ENCODE assay signal across 27 cellular contexts in the genomic region with DNA sequence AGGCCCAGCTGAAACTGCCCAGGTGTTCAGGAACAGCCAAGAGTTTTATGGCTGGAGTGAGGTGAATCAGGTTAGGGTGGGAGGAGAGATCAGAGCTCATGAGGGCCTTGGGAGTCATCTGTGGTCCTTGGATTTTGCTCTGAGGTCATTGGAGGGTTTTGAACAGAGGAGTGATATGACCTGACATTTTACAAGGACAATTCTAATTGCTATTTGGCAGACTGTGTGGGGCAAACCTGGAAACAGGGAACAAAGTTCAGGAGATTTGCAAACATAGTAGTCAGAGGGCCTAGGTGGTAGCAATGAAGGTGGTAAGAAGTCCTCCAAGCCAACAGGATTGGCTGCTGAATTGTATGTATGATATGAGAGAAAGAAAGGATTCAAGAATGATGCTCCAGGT. TPM values are rescaled to one million over a fixed set of nuclear protein-coding genes. Genes with fewer than 3 reads are reported as not detected.
DNase-seq lines count a peak whose midpoint lies in the region; ATAC-seq and TF ChIP-seq lines count a peak whose summit lies in the region.
"Had no signal": no experiment of that assay in that cellular context is flagged by ENCODE, and none has a peak within 500 bp of the region (broad histone marks: within the 10 kb centered on the region; RNA-seq: fewer than 3 reads in every experiment).

No MANE protein-coding gene starts in this region.

- ATAC-seq in central memory CD8-positive, alpha-beta T cell (replicated peaks; ENCODE audit: extremely low read depth, poor library complexity, severe bottlenecking) = no peak
- peak; percentile 68 to 88 (median 81) for ATAC-seq in right lobe of liver
- ATAC-seq in stimulated activated memory B cell treated with anti-CD40 and anti-IgM and Interleukin-4, amounts not matched to agents 10 μg/mL and 1 μg/mL and 100 μg/mL, for 72 hours = no peak
- ATAC-seq: A549; CD8-positive, alpha-beta T cell; PC-3; SK-N-SH treated with all-trans-retinoic acid at 6 μM for 48 hours had no signal

- H3K4me3 Mint-ChIP-seq in central memory CD8-positive, alpha-beta T cell = no peak overlapping the region
- no peak overlapping the region for H3K4me3 Mint-ChIP-seq in endodermal cell
- no peak overlapping the region for H3K4me3 Mint-ChIP-seq in stimulated activated memory B cell treated with anti-CD40 and anti-IgM and Interleukin-4, amounts not matched to agents 10 μg/mL and 1 μg/mL and 100 μg/mL, for 72 hours
- H3K4me3 Mint-ChIP-seq: CD8-positive, alpha-beta T cell had no signal

- H3K27me3 Mint-ChIP-seq in central memory CD8-positive, alpha-beta T cell = peaks cover 40% of the 10 kb centered on the region
- peaks cover 7% of the 10 kb centered on the region for H3K27me3 Mint-ChIP-seq in endodermal cell (ENCODE audit: insufficient read depth)
- H3K27me3 Mint-ChIP-seq in stimulated activated memory B cell treated with anti-CD40 and anti-IgM and Interleukin-4, amounts not matched to agents 10 μg/mL and 1 μg/mL and 100 μg/mL, for 72 hours = peaks cover 19% of the 10 kb centered on the region

- TF ChIP-seq POLR2A in right lobe of liver (IDR thresholded peaks at IDR 0.05) = no peak

- peaks cover 5% of the 10 kb centered on the region for H3K4me1 ChIP-seq in endodermal cell (ENCODE audit: control insufficient read depth, insufficient read depth, low read length)
- H3K4me1 ChIP-seq in right lobe of liver = peaks cover 0 to 13% (median 3%) of the 10 kb centered on the region in 4 donors

- H3K4me1 Mint-ChIP-seq in central memory CD8-positive, alpha-beta T cell = no peaks in the 10 kb centered on the region
- H3K4me1 Mint-ChIP-seq in endodermal cell = peaks cover 42% of the 10 kb centered on the region
- peaks cover 40% of the 10 kb centered on the region for H3K4me1 Mint-ChIP-seq in stimulated activated memory B cell treated with anti-CD40 and anti-IgM and Interleukin-4, amounts not matched to agents 10 μg/mL and 1 μg/mL and 100 μg/mL, for 72 hours

- TF ChIP-seq CTCF in endodermal cell (conservative IDR thresholded peaks at IDR 0.05) = no peak
- TF ChIP-seq CTCF in right lobe of liver (IDR thresholded peaks at IDR 0.05) = no peak

- H3K9me3 Mint-ChIP-seq in central memory CD8-positive, alpha-beta T cell = no peaks in the 10 kb centered on the region
- H3K9me3 Mint-ChIP-seq in endodermal cell = peaks cover 2% of the 10 kb centered on the region
- H3K9me3 Mint-ChIP-seq in stimulated activated memory B cell treated with anti-CD40 and anti-IgM and Interleukin-4, amounts not matched to agents 10 μg/mL and 1 μg/mL and 100 μg/mL, for 72 hours = peaks cover 2% of the 10 kb centered on the region
- H3K9me3 Mint-ChIP-seq: CD8-positive, alpha-beta T cell had no signal

- H3K4me3 ChIP-seq in endodermal cell (ENCODE audit: low read length) (no peak overlapping the region), right lobe of liver (no peak overlapping the region)
- H3K4me3 ChIP-seq: A549 had no signal

- H3K27ac ChIP-seq in endodermal cell (ENCODE audit: low read depth, low read length) (no peak overlapping the region), right lobe of liver (no peak overlapping the region)
- H3K27ac ChIP-seq: A549, C4-2B had no signal

- no peaks in the 10 kb centered on the region for H3K36me3 Mint-ChIP-seq in central memory CD8-positive, alpha-beta T cell (ENCODE audit: insufficient read depth)
- no peaks in the 10 kb centered on the region for H3K36me3 Mint-ChIP-seq in endodermal cell (ENCODE audit: low read depth)
- no peaks in the 10 kb centered on the region for H3K36me3 Mint-ChIP-seq in stimulated activated memory B cell treated with anti-CD40 and anti-IgM and Interleukin-4, amounts not matched to agents 10 μg/mL and 1 μg/mL and 100 μg/mL, for 72 hours
- H3K36me3 Mint-ChIP-seq: CD8-positive, alpha-beta T cell had no signal

- H3K27ac Mint-ChIP-seq in central memory CD8-positive, alpha-beta T cell (ENCODE audit: low read depth) = peak overlapping the region; percentile 39
- H3K27ac Mint-ChIP-seq in endodermal cell = no peak overlapping the region
- peak overlapping the region; percentile 32 for H3K27ac Mint-ChIP-seq in stimulated activated memory B cell treated with anti-CD40 and anti-IgM and Interleukin-4, amounts not matched to agents 10 μg/mL and 1 μg/mL and 100 μg/mL, for 72 hours
- H3K27ac Mint-ChIP-seq: CD8-positive, alpha-beta T cell had no signal

- H3K27me3 ChIP-seq in endodermal cell (ENCODE audit: control insufficient read depth, insufficient read depth, low read length, poor library complexity, severe bottlenecking) = no peaks in the 10 kb centered on the region
- H3K27me3 ChIP-seq in right lobe of liver = no peaks in the 10 kb centered on the region

- H3K9me3 ChIP-seq in endodermal cell (ENCODE audit: control insufficient read depth, low read length) = no peaks in the 10 kb centered on the region
- no peaks in the 10 kb centered on the region for H3K9me3 ChIP-seq in right lobe of liver
- H3K9me3 ChIP-seq: A549, Caco-2 had no signal

- H3K9ac ChIP-seq in endodermal cell (ENCODE audit: extremely low read depth, low read length, poor library complexity, severe bottlenecking) = no peak overlapping the region

- intact Hi-C loops in right lobe of liver (cut with DNase I) = no loop called here

- no peak for DNase-seq in central memory CD8-positive, alpha-beta T cell (ENCODE audit: low spot score in 2 of 2)
- DNase-seq in endodermal cell (peak; percentile 26), right lobe of liver (no peak), NOMO-1 treated with DMSO at 0.1 percent for 48 hours (lab: John Stamatoyannopoulos, UW; ENCODE audit: unreplicated experiment) (no peak)
- no peak for DNase-seq in activated CD4-positive, alpha-beta T cell treated with anti-CD3 and anti-CD28 coated beads, Interleukin-2, amount 50 U/mL, for 48 hours
- DNase-seq in activated CD8-positive, alpha-beta memory T cell treated with anti-CD3 and anti-CD28 coated beads, Interleukin-2, amount 50 U/mL, for 48 hours = no peak
- DNase-seq: Caco-2; CD8-positive, alpha-beta T cell; DMS79 treated with DMSO at 0.1 percent for 48 hours; GF-D8; GOT3; HCEC 1CT; Karpas-422; NCI-H1092; NCI-H1436; NCI-H187; NCI-H2081 treated with DMSO at 0.1 percent for 48 hours; NCI-H2171; NCI-H345; NCI-H524; NCI-H748 treated with DMSO at 0.1 percent for 48 hours; PC-3 had no signal

- H3K36me3 ChIP-seq in endodermal cell (ENCODE audit: control insufficient read depth, insufficient read depth, low read length) = no peaks in the 10 kb centered on the region
- no peaks in the 10 kb centered on the region for H3K36me3 ChIP-seq in right lobe of liver

RNA-seq across cellular contexts. Expression of a gene that starts 31.1 kb away (rescaled TPM):
- total RNA-seq in endodermal cell (10 to 100 TPM; 11.4 to 16.2 TPM), right lobe of liver (under 1 TPM; 0.07 to 0.78 (median 0.25) TPM)
- polyA plus RNA-seq in endodermal cell (2013, experiment 1 of 2) = 15.9 TPM
- 12.1 TPM for polyA plus RNA-seq in endodermal cell (2013, experiment 2 of 2)
- total RNA-seq: Caco-2; CD8-positive, alpha-beta T cell; HT-29 had no signal

Comparison
In these comparisons a context has a peak if more than half of its experiments do, and no peak if none do; other contexts are left out.
1. ATAC-seq: peak in right lobe of liver (4 of 4); none in central memory CD8-positive, alpha-beta T cell (single experiment) and stimulated activated memory B cell treated with anti-CD40 and anti-IgM and Interleukin-4, amounts not matched to agents 10 μg/mL and 1 μg/mL and 100 μg/mL, for 72 hours (single experiment).
2. RNA of a gene that starts 31.1 kb away (total RNA-seq): 11.4 to 16.2 TPM in endodermal cell; 0.07 to 0.78 TPM in right lobe of liver; every median in the first group is over 4 times any median in the second.